ENCODE assay signal across 15 cellular contexts in the genomic region with DNA sequence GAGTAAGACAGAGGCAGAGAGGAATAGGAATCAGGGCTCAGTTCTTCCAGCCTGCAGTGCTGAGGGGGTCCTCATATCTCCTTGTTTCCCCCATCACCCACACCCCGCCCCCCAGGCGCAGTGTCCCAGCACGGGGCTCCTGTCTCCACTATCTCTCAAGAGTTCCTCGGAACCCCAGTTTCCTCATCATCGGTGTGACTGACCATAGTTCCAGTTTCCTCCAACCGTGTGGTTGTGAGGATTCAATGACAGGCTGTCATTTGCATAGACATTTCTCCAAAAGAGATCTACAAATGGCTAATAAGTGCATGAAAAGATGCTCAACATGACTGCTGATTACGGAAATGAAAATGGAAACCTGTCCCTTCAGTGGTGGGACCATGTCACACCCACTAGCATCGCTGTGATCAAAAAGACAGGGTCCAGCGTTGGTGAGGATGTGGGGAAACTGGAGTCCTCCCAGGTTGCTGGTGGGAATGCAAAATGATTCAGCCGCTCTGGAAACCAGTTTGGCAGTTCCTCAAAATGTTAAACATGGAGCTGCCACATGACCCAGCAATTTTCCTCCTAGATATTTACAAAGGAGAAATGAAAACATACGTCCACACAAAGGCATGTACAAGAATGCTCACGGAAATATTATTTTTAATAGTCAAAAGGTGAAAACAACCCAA. TPM values are rescaled to one million over a fixed set of nuclear protein-coding genes. Genes with fewer than 3 reads are reported as not detected.
"Had no signal": no experiment of that assay in that cellular context is flagged by ENCODE, and none has a peak within 500 bp of the region (broad histone marks: within the 10 kb centered on the region; RNA-seq: fewer than 3 reads in every experiment).

No MANE protein-coding gene starts in this region.

- H3K36me3 ChIP-seq: colonic mucosa, esophagus squamous epithelium, right atrium auricular region, suprapubic skin had no signal

- DNase-seq: activated CD4-positive, alpha-beta T cell treated with anti-CD3 and anti-CD28 coated beads, Interleukin-2, amount 50 U/mL, for 1 hour; activated CD8-positive, alpha-beta memory T cell treated with anti-CD3 and anti-CD28 coated beads for 24 hours; activated gamma-delta T cell treated with Interleukin-2 at 50 U/mL for 16 hours; central memory CD4-positive, alpha-beta T cell; colonic mucosa; esophagus squamous epithelium; kidney glomerular epithelial cell; stimulated activated CD4-positive, alpha-beta T cell treated with anti-CD3 and anti-CD28 coated beads, Interleukin-4, amount 100 ng/mL, for 24 hours; stimulated activated naive CD4-positive, alpha-beta T cell treated with Interleukin-2 at 50 U/mL for 16 hours had no signal

- H3K9me3 Mint-ChIP-seq: natural killer cell treated with Interleukin-12 subunit alpha and Interleukin-12 subunit beta and Interleukin-15 and Interleukin-18, amount 100 ng/mL, for 72 hours had no signal

- H3K36me3 Mint-ChIP-seq: activated naive CD8-positive, alpha-beta T cell; natural killer cell treated with Interleukin-12 subunit alpha and Interleukin-12 subunit beta and Interleukin-15 and Interleukin-18, amount 100 ng/mL, for 72 hours; type B pancreatic cell had no signal

- H3K4me3 ChIP-seq: colonic mucosa, esophagus squamous epithelium, right atrium auricular region, suprapubic skin had no signal

- ATAC-seq: activated CD4-positive, CD25-positive, alpha-beta regulatory T cell treated with anti-CD3 and anti-CD28 coated beads, Interleukin-2, amount 50 U/mL, for 24 hours had no signal

- H3K9me3 ChIP-seq: colonic mucosa, esophagus squamous epithelium, suprapubic skin had no signal

- H3K27me3 ChIP-seq: colonic mucosa, right atrium auricular region, suprapubic skin had no signal

- H3K27me3 Mint-ChIP-seq: type B pancreatic cell had no signal

- H3K27ac ChIP-seq: colonic mucosa, suprapubic skin had no signal

- H3K4me1 ChIP-seq: colonic mucosa had no signal

- H3K27ac Mint-ChIP-seq: activated naive CD8-positive, alpha-beta T cell; natural killer cell treated with Interleukin-12 subunit alpha and Interleukin-12 subunit beta and Interleukin-15 and Interleukin-18, amount 100 ng/mL, for 72 hours; type B pancreatic cell had no signal

- H3K4me3 Mint-ChIP-seq: activated naive CD8-positive, alpha-beta T cell; natural killer cell treated with Interleukin-12 subunit alpha and Interleukin-12 subunit beta and Interleukin-15 and Interleukin-18, amount 100 ng/mL, for 72 hours; type B pancreatic cell had no signal

RNA-seq across cellular contexts. Expression of a gene that starts 31.8 kb away (rescaled TPM):
- total RNA-seq: natural killer cell treated with Interleukin-12 subunit alpha and Interleukin-12 subunit beta and Interleukin-15 and Interleukin-18, amount 100 ng/mL, for 72 hours had no signal
